Comparison of ENCODE assay signal across 19 cellular contexts in genomic region chr1:43576521-43576920, GRCh38. TPM values are rescaled to one million over a fixed set of nuclear protein-coding genes. Genes with fewer than 3 reads are reported as not detected.
DNase-seq lines count a peak whose midpoint lies in the region; ATAC-seq and TF ChIP-seq lines count a peak whose summit lies in the region.
"Had no signal": no experiment of that assay in that cellular context is flagged by ENCODE, and none has a peak within 500 bp of the region (broad histone marks: within the 10 kb centered on the region; RNA-seq: fewer than 3 reads in every experiment).

No MANE protein-coding gene starts in this region.

- no peak for ATAC-seq in activated T-helper 17 cell treated with anti-CD3 and anti-CD28 coated beads, Interleukin-2, amount 50 U/mL, for 72 hours (replicated peaks)
- no peak for ATAC-seq in HG03045 (IDR thresholded peaks at IDR 0.05; ENCODE audit: unreplicated experiment)
- ATAC-seq in HG03175 (IDR thresholded peaks at IDR 0.05; ENCODE audit: unreplicated experiment): no peak
- ATAC-seq: CD8-positive, alpha-beta T cell had no signal

- H3K36me3 ChIP-seq in CD8-positive, alpha-beta memory T cell (ENCODE audit: insufficient read depth, low read length): no peaks in the 10 kb centered on the region
- peaks cover 6 to 20% of the 10 kb centered on the region in 2 donors for H3K36me3 ChIP-seq in ascending aorta

- CTCF ChIA-PET in CD8-positive, alpha-beta memory T cell (lab: Charles Lee): no interaction called here

- no peaks in the 10 kb centered on the region for H3K9me3 Mint-ChIP-seq in CD8-positive, alpha-beta memory T cell
- no peaks in the 10 kb centered on the region for H3K9me3 Mint-ChIP-seq in activated T-helper 17 cell treated with anti-CD3 and anti-CD28 coated beads, Interleukin-2, amount 50 U/mL, for 72 hours
- no peaks in the 10 kb centered on the region for H3K9me3 Mint-ChIP-seq in neural crest cell
- H3K9me3 Mint-ChIP-seq: CD4-positive, CD25-positive, alpha-beta regulatory T cell; CD8-positive, alpha-beta T cell; HFFc6 had no signal

- H3K4me3 Mint-ChIP-seq in CD8-positive, alpha-beta memory T cell: peak overlapping the region in 2 of 7 donors; percentile 28 to 32
- no peak overlapping the region for H3K4me3 Mint-ChIP-seq in activated T-helper 17 cell treated with anti-CD3 and anti-CD28 coated beads, Interleukin-2, amount 50 U/mL, for 72 hours
- H3K4me3 Mint-ChIP-seq in neural crest cell: no peak overlapping the region
- H3K4me3 Mint-ChIP-seq: B cell; CD4-positive, CD25-positive, alpha-beta regulatory T cell; CD8-positive, alpha-beta T cell; HFFc6 had no signal

- intact Hi-C loops in ascending aorta (cut with DNase I): no loop called here

- H3K27ac ChIP-seq in CD8-positive, alpha-beta memory T cell (ENCODE audit: low read depth, low read length): no peak overlapping the region
- no peak overlapping the region for H3K27ac ChIP-seq in ascending aorta
- H3K27ac ChIP-seq: 22Rv1, BLaER1, C4-2B had no signal

- H3K27ac Mint-ChIP-seq in CD8-positive, alpha-beta memory T cell: peak overlapping the region in 5 of 8 donors; percentile 7 to 91 (median 79)
- H3K27ac Mint-ChIP-seq in activated T-helper 17 cell treated with anti-CD3 and anti-CD28 coated beads, Interleukin-2, amount 50 U/mL, for 72 hours: peak overlapping the region; percentile 38
- H3K27ac Mint-ChIP-seq in neural crest cell (ENCODE audit: unreplicated experiment): peak overlapping the region; percentile 35
- H3K27ac Mint-ChIP-seq: B cell; CD8-positive, alpha-beta T cell; HFFc6 had no signal

- TF ChIP-seq CTCF in neural crest cell (conservative IDR thresholded peaks at IDR 0.05): no peak
- TF ChIP-seq CTCF in ascending aorta (IDR thresholded peaks at IDR 0.05): no peak

- H3K27me3 Mint-ChIP-seq in CD8-positive, alpha-beta memory T cell: no peaks in the 10 kb centered on the region
- no peaks in the 10 kb centered on the region for H3K27me3 Mint-ChIP-seq in activated T-helper 17 cell treated with anti-CD3 and anti-CD28 coated beads, Interleukin-2, amount 50 U/mL, for 72 hours
- H3K27me3 Mint-ChIP-seq in neural crest cell (ENCODE audit: low read depth): no peaks in the 10 kb centered on the region
- H3K27me3 Mint-ChIP-seq: B cell; CD4-positive, CD25-positive, alpha-beta regulatory T cell had no signal

- H3K4me3 ChIP-seq in CD8-positive, alpha-beta memory T cell (ENCODE audit: low read length): no peak overlapping the region
- no peak overlapping the region for H3K4me3 ChIP-seq in ascending aorta
- H3K4me3 ChIP-seq: BLaER1, HAP-1 had no signal

- H3K4me1 ChIP-seq in CD8-positive, alpha-beta memory T cell (ENCODE audit: insufficient read depth, low read length): no peaks in the 10 kb centered on the region
- peaks cover 0 to 4% of the 10 kb centered on the region in 2 donors for H3K4me1 ChIP-seq in ascending aorta
- H3K4me1 ChIP-seq: HAP-1 had no signal

- POLR2A ChIA-PET in CD8-positive, alpha-beta memory T cell (lab: Charles Lee): no interaction called here

- no peak for DNase-seq in CD8-positive, alpha-beta memory T cell
- DNase-seq in neural crest cell (ENCODE audit: low read depth, low spot score) (no peak), ascending aorta (ENCODE audit: low spot score in 2 of 2) (no peak)
- DNase-seq: CD4-positive, CD25-positive, alpha-beta regulatory T cell; CD8-positive, alpha-beta T cell; DMS 273 treated with DMSO at 0.1 percent for 48 hours; DMS79; EL; GDM1; GOT3; HFFc6 had no signal

- H3K36me3 Mint-ChIP-seq in CD8-positive, alpha-beta memory T cell: no peaks in the 10 kb centered on the region
- no peaks in the 10 kb centered on the region for H3K36me3 Mint-ChIP-seq in activated T-helper 17 cell treated with anti-CD3 and anti-CD28 coated beads, Interleukin-2, amount 50 U/mL, for 72 hours (ENCODE audit: low read depth)
- H3K36me3 Mint-ChIP-seq in neural crest cell (ENCODE audit: low read depth): peaks cover 3% of the 10 kb centered on the region
- H3K36me3 Mint-ChIP-seq: CD4-positive, CD25-positive, alpha-beta regulatory T cell; CD8-positive, alpha-beta T cell had no signal

- no peaks in the 10 kb centered on the region for H3K9me3 ChIP-seq in CD8-positive, alpha-beta memory T cell (ENCODE audit: low read length)
- H3K9me3 ChIP-seq in ascending aorta: no peaks in the 10 kb centered on the region
- H3K9me3 ChIP-seq: BLaER1, HAP-1 had no signal

- no peaks in the 10 kb centered on the region for H3K27me3 ChIP-seq in CD8-positive, alpha-beta memory T cell (ENCODE audit: insufficient read depth, low read length, poor library complexity, severe bottlenecking)
- no peaks in the 10 kb centered on the region for H3K27me3 ChIP-seq in ascending aorta
- H3K27me3 ChIP-seq: BLaER1 had no signal

- H3K4me1 Mint-ChIP-seq in CD8-positive, alpha-beta memory T cell: peaks cover 18 to 23% (median 19%) of the 10 kb centered on the region in 3 donors
- peaks cover 13% of the 10 kb centered on the region for H3K4me1 Mint-ChIP-seq in activated T-helper 17 cell treated with anti-CD3 and anti-CD28 coated beads, Interleukin-2, amount 50 U/mL, for 72 hours
- H3K4me1 Mint-ChIP-seq in neural crest cell: peaks cover 20% of the 10 kb centered on the region
- H3K4me1 Mint-ChIP-seq: B cell had no signal

RNA-seq across cellular contexts. Expression of gene PTPRF, which starts 45.8 kb away (rescaled TPM):
- under 1 TPM; 0.39 to 0.47 TPM for total RNA-seq in CD8-positive, alpha-beta memory T cell
- polyA plus RNA-seq in CD8-positive, alpha-beta memory T cell: not detected
- total RNA-seq in activated T-helper 17 cell treated with anti-CD3 and anti-CD28 coated beads, Interleukin-2, amount 50 U/mL, for 72 hours: 10 to 100 TPM in 1 of 2 donors, 1 to 10 TPM in 1; 6.3 to 30.7 TPM
- 119 and 125 TPM in 2 replicates for total RNA-seq in neural crest cell
- 43.6 TPM for total RNA-seq in ascending aorta
- polyA plus RNA-seq: CD4-positive, CD25-positive, alpha-beta regulatory T cell had no signal

Comparison
In these comparisons a context has a peak if more than half of its experiments do, and no peak if none do; other contexts are left out.
1. RNA of gene PTPRF, which starts 45.8 kb away (total RNA-seq): 119 to 125 TPM in neural crest cell, 43.6 TPM in ascending aorta (single experiment) and 6.3 to 30.7 TPM in activated T-helper 17 cell treated with anti-CD3 and anti-CD28 coated beads, Interleukin-2, amount 50 U/mL, for 72 hours; 0.39 to 0.47 TPM in CD8-positive, alpha-beta memory T cell; every median in the first group is over 4 times any median in the second.
2. Peak in every context shown above with its lines, with median percentiles within 50 percentile points of each other: H3K27ac Mint-ChIP-seq.